Comparison of ENCODE assay signal across 33 cellular contexts in the genomic region with DNA sequence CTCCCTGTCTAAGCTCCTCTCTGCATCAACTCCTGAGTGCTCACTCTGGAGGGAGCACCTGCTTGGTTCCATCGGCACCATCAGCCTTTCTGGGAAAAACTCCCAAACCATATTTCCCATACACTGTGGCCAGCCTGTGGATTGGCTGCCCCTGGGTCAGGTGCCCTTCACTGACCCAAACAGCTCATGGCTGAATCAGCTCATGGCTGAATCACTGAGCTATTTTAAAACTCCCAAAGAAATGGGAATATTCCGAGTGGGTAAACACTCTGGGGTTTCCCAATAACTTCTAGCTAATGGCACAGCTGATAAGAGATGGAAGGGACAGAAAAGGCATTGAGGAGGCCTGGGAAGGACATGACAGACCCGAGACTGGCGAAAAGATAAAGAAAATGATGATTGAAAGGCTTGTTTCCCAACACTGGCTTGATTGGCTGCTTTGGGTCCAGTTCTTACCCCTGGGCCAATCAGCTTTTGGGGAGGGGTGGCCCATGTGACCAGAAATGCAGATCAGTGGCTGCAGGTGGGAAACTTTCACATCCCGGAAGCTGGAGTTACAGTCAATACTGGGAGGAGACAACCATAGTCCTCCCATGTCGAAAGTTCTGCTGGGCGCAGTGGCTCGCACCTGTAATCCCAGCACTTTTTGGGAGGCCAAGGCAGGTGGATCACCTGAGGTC. TPM values are rescaled to one million over a fixed set of nuclear protein-coding genes. Genes with fewer than 3 reads are reported as not detected.
A peak's percentile ranks its signal among the peaks of the same experiment; 100 is the strongest.
DNase-seq lines count a peak whose midpoint lies in the region; ATAC-seq, FAIRE-seq and TF ChIP-seq lines count a peak whose summit lies in the region.
"Had no signal": no experiment of that assay in that cellular context is flagged by ENCODE, and none has a peak within 500 bp of the region (broad histone marks: within the 10 kb centered on the region; RNA-seq: fewer than 3 reads in every experiment).

No MANE protein-coding gene starts in this region.

- peaks cover 3% of the 10 kb centered on the region for H3K4me1 Mint-ChIP-seq in neural progenitor cell
- H3K4me1 Mint-ChIP-seq: activated T-helper 17 cell treated with anti-CD3 and anti-CD28 coated beads, Interleukin-2, amount 50 U/mL, for 72 hours; H9; neural crest cell had no signal

- H3K9ac ChIP-seq in K562 (ENCODE audit: insufficient read depth in 1 of 2, low read depth in 2 of 2, low read length in 2 of 2) = no peak overlapping the region
- H3K9ac ChIP-seq in neural progenitor cell = no peak overlapping the region
- H3K9ac ChIP-seq: BLaER1, parathyroid adenoma had no signal

- no peaks in the 10 kb centered on the region for H3F3A ChIP-seq in neural progenitor cell (ENCODE audit: low read depth)

- H3K36me3 ChIP-seq in K562 (ENCODE audit: control insufficient read depth, insufficient read depth, low read length) (no peaks in the 10 kb centered on the region), neural progenitor cell (no peaks in the 10 kb centered on the region), prostate gland (no peaks in the 10 kb centered on the region)
- H3K36me3 ChIP-seq: BLaER1, esophagus squamous epithelium, Peyer's patch, right atrium auricular region, SJSA1, thoracic aorta had no signal

- H2AFZ ChIP-seq in K562 (ENCODE audit: low read depth, low read length) = no peak overlapping the region
- H2AFZ ChIP-seq in neural progenitor cell (replicated peaks) = no peak overlapping the region
- H2AFZ ChIP-seq: parathyroid adenoma had no signal

- DNase-seq in AG20443 (ENCODE audit: low spot score) (peak; percentile 75), M059J (ENCODE audit: low read depth) (peak; percentile 58), K562 (ENCODE audit: extremely low read depth in 1 of 4, low spot score in 3 of 4) (peak in 3 of 4 experiments; percentile 39 to 47 (median 42)), neural progenitor cell (ENCODE audit: low spot score) (no peak), prostate gland (ENCODE audit: low spot score) (no peak), dedifferentiated amniotic fluid mesenchymal stem cell (ENCODE audit: extremely low spot score) (no peak), urothelium cell line (ENCODE audit: low spot score) (no peak)
- DNase-seq: activated CD4-positive, alpha-beta T cell treated with anti-CD3 and anti-CD28 coated beads for 4 hours; activated CD8-positive, alpha-beta T cell treated with anti-CD3 and anti-CD28 coated beads, Interleukin-2, amount 10 ng/mL, durations not matched to agents 7 days and 5 days; activated naive CD4-positive, alpha-beta T cell treated with anti-CD3 and anti-CD28 coated beads, Interleukin-2, amount 50 U/mL, for 16 hours; amniotic stem cell; DMS153; esophagus squamous epithelium; H9; MV-4-11; NCI-H146; NCI-H2107; NCI-H446; NCI-H774; Peyer's patch; stimulated activated naive CD4-positive, alpha-beta T cell; T1000 had no signal

- H3K4me2 ChIP-seq in K562 (ENCODE audit: insufficient read depth, low read length) (no peak overlapping the region), neural progenitor cell (no peak overlapping the region)
- H3K4me2 ChIP-seq: BLaER1, smooth muscle cell had no signal

- FAIRE-seq in K562 (lab: Jason Lieb, UNC) = no peak
- no peak for FAIRE-seq in urothelium cell line (lab: Jason Lieb, UNC)

- no peak for TF ChIP-seq RAD21 in K562 (CRISPR knock-in tag; conservative IDR thresholded peaks at IDR 0.05 in 1 of 2, IDR thresholded peaks at IDR 0.05 in 1 of 2)

- H3K27ac ChIP-seq in K562 (ENCODE audit: extremely low read depth, low read depth, low read length) (no peak overlapping the region), neural progenitor cell (no peak overlapping the region), prostate gland (no peak overlapping the region)
- H3K27ac ChIP-seq: BLaER1, esophagus squamous epithelium, parathyroid adenoma, Peyer's patch, right atrium auricular region, SJSA1, thoracic aorta, VCaP had no signal

- intact Hi-C loops in K562 (cut with micrococcal nuclease) = no loop called here
- intact Hi-C loops in prostate gland (cut with DNase I) = no loop called here

- H3K9me3 ChIP-seq in K562 (replicated peaks; ENCODE audit: control insufficient read depth, insufficient read depth, low read depth, low read length) (no peaks in the 10 kb centered on the region), neural progenitor cell (ENCODE audit: low read depth) (no peaks in the 10 kb centered on the region), prostate gland (no peaks in the 10 kb centered on the region)
- H3K9me3 ChIP-seq: esophagus squamous epithelium, Peyer's patch, SJSA1 had no signal

- BruUV-seq in K562 (replicated peaks; lab: Mats Ljungman, UMichigan) = no TSS peak

- H3K36me3 Mint-ChIP-seq in neural progenitor cell = no peaks in the 10 kb centered on the region

- ATAC-seq in K562 = no peak
- no peak for ATAC-seq in GM21825 (IDR thresholded peaks at IDR 0.05; ENCODE audit: unreplicated experiment)
- ATAC-seq: activated CD8-positive, alpha-beta T cell treated with anti-CD3 and anti-CD28 coated beads, Interleukin-2, amount 10 ng/mL, durations not matched to agents 7 days and 5 days; activated T-helper 17 cell treated with anti-CD3 and anti-CD28 coated beads, Interleukin-2, amount 50 U/mL, for 72 hours; left lobe of liver had no signal

- no peaks in the 10 kb centered on the region for H3K4me1 ChIP-seq in K562 (replicated peaks in 1 of 2; ENCODE audit: control insufficient read depth in 2 of 2, insufficient read depth in 2 of 2, low read length in 2 of 2)
- no peaks in the 10 kb centered on the region for H3K4me1 ChIP-seq in neural progenitor cell
- no peaks in the 10 kb centered on the region for H3K4me1 ChIP-seq in prostate gland (replicated peaks)
- H3K4me1 ChIP-seq: BLaER1, esophagus squamous epithelium, parathyroid adenoma, Peyer's patch, right atrium auricular region, SJSA1 had no signal

- CTCF ChIA-PET in K562 (lab: Yijun Ruan, JAX; ENCODE audit: low intra/inter-chr PET ratio) = no interaction called here

- H3K79me2 ChIP-seq in K562 (ENCODE audit: control insufficient read depth, insufficient read depth, low read length) (no peaks in the 10 kb centered on the region), neural progenitor cell (ENCODE audit: low read depth) (no peaks in the 10 kb centered on the region)
- H3K79me2 ChIP-seq: parathyroid adenoma had no signal

- 30% methylated on average over 8 of the region's 8 CpGs for WGBS in K562 (ENCODE audit: insufficient coverage, low coverage, missing lambda C conversion rate)
- 95% methylated on average over 8 of the region's 8 CpGs for WGBS in prostate gland

- peaks cover 3% of the 10 kb centered on the region for H3K27me3 Mint-ChIP-seq in neural progenitor cell (ENCODE audit: insufficient read depth, low read depth)
- H3K27me3 Mint-ChIP-seq: activated T-helper 17 cell treated with anti-CD3 and anti-CD28 coated beads, Interleukin-2, amount 50 U/mL, for 72 hours had no signal

- H3K4me3 Mint-ChIP-seq in neural progenitor cell = no peak overlapping the region
- H3K4me3 Mint-ChIP-seq: activated CD8-positive, alpha-beta T cell treated with anti-CD3 and anti-CD28 coated beads, Interleukin-2, amount 10 ng/mL, durations not matched to agents 7 days and 5 days; activated T-helper 17 cell treated with anti-CD3 and anti-CD28 coated beads, Interleukin-2, amount 50 U/mL, for 72 hours; H9; neural crest cell had no signal

- TF ChIP-seq CTCF in K562 (IDR thresholded peaks at IDR 0.05 in 2 of 3, conservative IDR thresholded peaks at IDR 0.05 in 1 of 3; ENCODE audit: insufficient read depth in 2 of 3, low read depth in 1 of 3, low read length in 3 of 3) (no peak), neural progenitor cell (IDR thresholded peaks at IDR 0.05) (no peak), prostate gland (IDR thresholded peaks at IDR 0.05) (no peak)

- peaks cover 6 to 12% of the 10 kb centered on the region in 2 experiments; a peak in 4 of 5 replicates for H3K27me3 ChIP-seq in K562 (ENCODE audit: control insufficient read depth in 2 of 2, insufficient read depth in 2 of 2, low read length in 2 of 2)
- H3K27me3 ChIP-seq in neural progenitor cell = no peaks in the 10 kb centered on the region
- no peaks in the 10 kb centered on the region for H3K27me3 ChIP-seq in prostate gland (replicated peaks; ENCODE audit: insufficient read depth)
- H3K27me3 ChIP-seq: BLaER1, Peyer's patch, right atrium auricular region, SJSA1 had no signal

- no peak overlapping the region for H3K4me3 ChIP-seq in K562
- H3K4me3 ChIP-seq in neural progenitor cell = no peak overlapping the region
- no peak overlapping the region for H3K4me3 ChIP-seq in prostate gland
- H3K4me3 ChIP-seq: BLaER1, esophagus squamous epithelium, Peyer's patch, right atrium auricular region, SJSA1, smooth muscle cell, thoracic aorta had no signal

- POLR2A ChIA-PET in K562 (lab: Yijun Ruan, JAX) = interaction anchor here (0.6 to 1.5 kb wide), 2 partner anchors 12 to 423 kb away, joined by 3 to 4 read pairs; no protein-coding TSS in a partner anchor

- no peak for TF ChIP-seq EP300 in K562 (IDR thresholded peaks at IDR 0.05; ENCODE audit: low read length)

- in situ Hi-C loops in K562 (cut with MboI) = no loop called here

- peaks cover 14% of the 10 kb centered on the region for H3K9me3 Mint-ChIP-seq in neural progenitor cell
- H3K9me3 Mint-ChIP-seq: activated T-helper 17 cell treated with anti-CD3 and anti-CD28 coated beads, Interleukin-2, amount 50 U/mL, for 72 hours had no signal

- H4K20me1 ChIP-seq in K562 (replicated peaks; ENCODE audit: control insufficient read depth, insufficient read depth, low read length) = no peaks in the 10 kb centered on the region
- no peaks in the 10 kb centered on the region for H4K20me1 ChIP-seq in neural progenitor cell (ENCODE audit: low read depth)
- H4K20me1 ChIP-seq: BLaER1 had no signal

- no peaks in the 10 kb centered on the region for H3K9me1 ChIP-seq in K562 (ENCODE audit: control insufficient read depth, insufficient read depth, low read length)

- H3K27ac Mint-ChIP-seq in neural progenitor cell = peak overlapping the region; percentile 16
- H3K27ac Mint-ChIP-seq: activated CD8-positive, alpha-beta T cell treated with anti-CD3 and anti-CD28 coated beads, Interleukin-2, amount 10 ng/mL, durations not matched to agents 7 days and 5 days; activated T-helper 17 cell treated with anti-CD3 and anti-CD28 coated beads, Interleukin-2, amount 50 U/mL, for 72 hours had no signal

- no peak for TF ChIP-seq POLR2A in K562 (conservative IDR thresholded peaks at IDR 0.05)
- TF ChIP-seq POLR2A in prostate gland (IDR thresholded peaks at IDR 0.05) = no peak

RNA-seq across cellular contexts. Expression of a gene that starts 37.3 kb away (rescaled TPM):
- total RNA-seq in M059J (2014; rRNA removed; shearing (Covaris generic)) = 2.0 and 6.4 TPM in 2 replicates
- 7.9 and 9.6 TPM in 2 replicates for total RNA-seq in K562 (2011; cell fraction: chromatin; rRNA removed; ENCODE audit: low replicate concordance)
- total RNA-seq in K562 (2011; cell fraction: nucleolus; rRNA removed) = 4.5 and 7.5 TPM in 2 replicates
- total RNA-seq in K562 (2011; cell fraction: nucleoplasm; rRNA removed) = 11.1 and 15.3 TPM in 2 replicates
- total RNA-seq in K562 (2014; rRNA removed) = 5.4 and 7.7 TPM in 2 replicates
- 4.2 and 5.1 TPM in 2 replicates for total RNA-seq in K562 (2014; rRNA removed; fragmentation: Illumina TruSeq; extraction: Trizol)
- 5.4 and 5.5 TPM in 2 replicates for total RNA-seq in K562 (2015; rRNA removed; fragmentation: Illumina TruSeq; extraction: Trizol)
- total RNA-seq in K562 (2021) = 20.9 and 21.6 TPM in 2 replicates
- 2.1 and 4.6 TPM in 2 replicates for polyA plus RNA-seq in K562 (2011; rRNA removed)
- 2.4 and 4.5 TPM in 2 replicates for polyA plus RNA-seq in K562 (2011; cell fraction: cytosol; rRNA removed)
- polyA plus RNA-seq in K562 (2011; cell fraction: nucleus; rRNA removed) = 8.0 and 13.3 TPM in 2 replicates
- 11.9 and 13.9 TPM in 2 replicates for polyA plus RNA-seq in K562 (2012)
- polyA plus RNA-seq in K562 (2014; fragmentation: Illumina TruSeq; extraction: Trizol) = 15.1 and 15.8 TPM in 2 replicates
- polyA plus RNA-seq in K562 (2014; fragmentation: Nextera tagmentation; extraction: Ambion mirVana) = 1 to 10 TPM; 3.5 to 6.4 TPM
- 9.5 and 11.6 TPM in 2 replicates for polyA plus RNA-seq in K562 (2014; rRNA removed)
- 1.9 and 3.4 TPM in 2 replicates for polyA minus RNA-seq in K562 (2011; rRNA and poly(A)+ RNA removed)
- polyA minus RNA-seq in K562 (2011; cell fraction: cytosol; rRNA and poly(A)+ RNA removed) = 2.6 and 7.2 TPM in 2 replicates
- polyA minus RNA-seq in K562 (2011; cell fraction: nucleus; rRNA and poly(A)+ RNA removed) = 3.1 and 6.9 TPM in 2 replicates
- total RNA-seq in neural progenitor cell (ENCODE audit: low replicate concordance) = 6.1 and 9.1 TPM in 2 replicates
- 10 to 100 TPM in 1 of 2 donors, 1 to 10 TPM in 1; 8.3 to 12.7 TPM for total RNA-seq in prostate gland

Comparison
In these comparisons a context has a peak if more than half of its experiments do, and no peak if none do; other contexts are left out.
1. DNase-seq: peak in AG20443 (single experiment), M059J (single experiment) and K562 (3 of 4); none in neural progenitor cell (single experiment), prostate gland (single experiment), dedifferentiated amniotic fluid mesenchymal stem cell (single experiment) and urothelium cell line (single experiment).